ENCODE assay signal across 1 cellular context in the genomic region with DNA sequence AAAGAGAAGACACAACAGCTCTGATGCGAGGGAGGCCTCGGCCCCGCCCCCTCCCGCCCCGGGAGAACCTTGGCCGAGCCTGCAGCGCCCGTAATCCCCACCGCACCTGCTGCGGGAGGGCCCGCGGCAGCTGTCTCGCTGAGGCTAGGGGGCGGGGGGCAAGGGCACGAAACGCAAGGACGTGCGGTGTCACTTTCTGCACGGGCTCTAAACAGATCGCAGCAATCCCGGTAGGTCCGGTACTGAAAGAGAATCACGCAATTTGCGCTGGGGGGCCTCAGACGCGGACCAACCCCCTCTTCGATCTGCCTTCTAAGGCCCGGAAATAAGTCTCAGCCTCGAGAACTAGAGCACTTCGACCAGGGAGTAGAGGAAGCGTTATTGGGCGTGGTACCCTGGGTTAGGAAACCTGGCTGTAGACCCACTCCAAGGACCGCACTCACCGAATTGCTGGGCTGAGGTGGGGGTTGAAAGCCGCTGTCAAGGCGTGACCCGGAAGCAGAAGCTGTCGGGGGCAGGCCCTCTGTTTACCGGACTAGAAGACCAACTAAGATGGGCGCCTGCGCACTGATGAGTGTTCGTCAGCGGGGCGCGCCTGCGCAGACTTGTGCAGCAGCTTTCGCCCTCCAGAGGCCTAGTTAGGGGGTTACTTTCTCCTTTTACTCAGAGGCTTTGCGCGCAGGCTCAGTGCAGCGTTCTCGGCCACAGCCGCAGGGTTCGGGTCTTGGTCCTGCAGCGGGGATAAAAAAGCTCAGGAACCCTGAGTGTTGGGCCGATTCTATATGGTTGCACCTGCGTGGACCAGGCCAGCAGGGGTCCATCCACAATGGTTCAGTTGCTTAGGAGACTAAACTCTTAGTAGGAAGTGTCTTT.
A peak's percentile ranks its signal among the peaks of the same experiment; 100 is the strongest.
TF ChIP-seq lines count a peak whose summit lies in the region.

A gene with protein sequence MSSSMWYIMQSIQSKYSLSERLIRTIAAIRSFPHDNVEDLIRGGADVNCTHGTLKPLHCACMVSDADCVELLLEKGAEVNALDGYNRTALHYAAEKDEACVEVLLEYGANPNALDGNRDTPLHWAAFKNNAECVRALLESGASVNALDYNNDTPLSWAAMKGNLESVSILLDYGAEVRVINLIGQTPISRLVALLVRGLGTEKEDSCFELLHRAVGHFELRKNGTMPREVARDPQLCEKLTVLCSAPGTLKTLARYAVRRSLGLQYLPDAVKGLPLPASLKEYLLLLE (minus strand): TSS at position 500 of the 873 bp plus-strand sequence. CDS start 4,019 bp downstream, outside the sequence.

TF ChIP-seq in HepG2, 621 proteins besides CTCF, POLR2A, EP300 and RAD21 (continued from another document and continues in another):
- no peak for TF ChIP-seq ZBTB33 (CRISPR knock-in tag; IDR thresholded peaks at IDR 0.05)
- TF ChIP-seq, protein P1, sequence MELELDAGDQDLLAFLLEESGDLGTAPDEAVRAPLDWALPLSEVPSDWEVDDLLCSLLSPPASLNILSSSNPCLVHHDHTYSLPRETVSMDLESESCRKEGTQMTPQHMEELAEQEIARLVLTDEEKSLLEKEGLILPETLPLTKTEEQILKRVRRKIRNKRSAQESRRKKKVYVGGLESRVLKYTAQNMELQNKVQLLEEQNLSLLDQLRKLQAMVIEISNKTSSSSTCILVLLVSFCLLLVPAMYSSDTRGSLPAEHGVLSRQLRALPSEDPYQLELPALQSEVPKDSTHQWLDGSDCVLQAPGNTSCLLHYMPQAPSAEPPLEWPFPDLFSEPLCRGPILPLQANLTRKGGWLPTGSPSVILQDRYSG (CRISPR knock-in tag; IDR thresholded peaks at IDR 0.05) = no peak
- TF ChIP-seq ZNF232 (CRISPR knock-in tag; IDR thresholded peaks at IDR 0.05; ENCODE audit: borderline replicate concordance) = 0 out of 2 replicates have a peak, but pooled peaks have one; percentile 3
- TF ChIP-seq ZBED4 (CRISPR knock-in tag; IDR thresholded peaks at IDR 0.05; ENCODE audit: borderline replicate concordance) = peak; percentile 82; the same call in 1 of the 2 replicates
- 0 out of 2 replicates have a peak, but pooled peaks have one; percentile 14 for TF ChIP-seq SOX5 (CRISPR knock-in tag; IDR thresholded peaks at IDR 0.05; ENCODE audit: borderline replicate concordance)
- TF ChIP-seq HDAC1 (CRISPR knock-in tag; IDR thresholded peaks at IDR 0.05) = peak; percentile 91
- peak; percentile 48; the same call in 1 of the 2 replicates for TF ChIP-seq HCFC1 (IDR thresholded peaks at IDR 0.05; ENCODE audit: low read depth, low read length)
- peak; percentile 7 for TF ChIP-seq ZNF18 (CRISPR knock-in tag; IDR thresholded peaks at IDR 0.05; ENCODE audit: insufficient replicate concordance)
- peak; percentile 37; the same call in 1 of the 2 replicates for TF ChIP-seq ZNF276 (CRISPR knock-in tag; IDR thresholded peaks at IDR 0.05; ENCODE audit: low read depth)
- TF ChIP-seq, protein P2, sequence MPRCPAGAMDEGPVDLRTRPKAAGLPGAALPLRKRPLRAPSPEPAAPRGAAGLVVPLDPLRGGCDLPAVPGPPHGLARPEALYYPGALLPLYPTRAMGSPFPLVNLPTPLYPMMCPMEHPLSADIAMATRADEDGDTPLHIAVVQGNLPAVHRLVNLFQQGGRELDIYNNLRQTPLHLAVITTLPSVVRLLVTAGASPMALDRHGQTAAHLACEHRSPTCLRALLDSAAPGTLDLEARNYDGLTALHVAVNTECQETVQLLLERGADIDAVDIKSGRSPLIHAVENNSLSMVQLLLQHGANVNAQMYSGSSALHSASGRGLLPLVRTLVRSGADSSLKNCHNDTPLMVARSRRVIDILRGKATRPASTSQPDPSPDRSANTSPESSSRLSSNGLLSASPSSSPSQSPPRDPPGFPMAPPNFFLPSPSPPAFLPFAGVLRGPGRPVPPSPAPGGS (CRISPR knock-in tag; IDR thresholded peaks at IDR 0.05) = peak; percentile 58; the same call in 1 of the 2 replicates
- TF ChIP-seq PHB2 (IDR thresholded peaks at IDR 0.05; ENCODE audit: partially characterized antibody) = no peak
- 0 out of 2 replicates have a peak, but pooled peaks have one; percentile 8 for TF ChIP-seq MNT (IDR thresholded peaks at IDR 0.05)
- TF ChIP-seq MED8 (CRISPR knock-in tag; IDR thresholded peaks at IDR 0.05; ENCODE audit: insufficient replicate concordance) = peak; percentile 25
- TF ChIP-seq RFXAP (CRISPR knock-in tag; IDR thresholded peaks at IDR 0.05; ENCODE audit: borderline replicate concordance) = 0 out of 2 replicates have a peak, but pooled peaks have one; percentile 26
- no peak for TF ChIP-seq TP53 (CRISPR knock-in tag; conservative IDR thresholded peaks at IDR 0.05)
- no peak for TF ChIP-seq HNF4A (CRISPR knock-in tag; IDR thresholded peaks at IDR 0.05)
- TF ChIP-seq HIVEP1 (CRISPR knock-in tag; IDR thresholded peaks at IDR 0.05) = peak; percentile 67; the same call in 1 of the 2 replicates
- peak; percentile 68; the same call in 1 of the 2 replicates for TF ChIP-seq ZNF816 (CRISPR knock-in tag; IDR thresholded peaks at IDR 0.05; ENCODE audit: borderline replicate concordance)
- 0 out of 2 replicates have a peak, but pooled peaks have one; percentile 23 for TF ChIP-seq ZSCAN22 (CRISPR knock-in tag; IDR thresholded peaks at IDR 0.05)
- TF ChIP-seq YEATS2 (CRISPR knock-in tag; IDR thresholded peaks at IDR 0.05; ENCODE audit: borderline replicate concordance) = peak; percentile 84; the same call in 1 of the 2 replicates
- 0 out of 2 replicates have a peak, but pooled peaks have one; percentile 27 for TF ChIP-seq FOSL2 (CRISPR knock-in tag; IDR thresholded peaks at IDR 0.05)
- no peak for TF ChIP-seq RXRB (CRISPR knock-in tag; IDR thresholded peaks at IDR 0.05; ENCODE audit: borderline replicate concordance)
- TF ChIP-seq, protein P3, sequence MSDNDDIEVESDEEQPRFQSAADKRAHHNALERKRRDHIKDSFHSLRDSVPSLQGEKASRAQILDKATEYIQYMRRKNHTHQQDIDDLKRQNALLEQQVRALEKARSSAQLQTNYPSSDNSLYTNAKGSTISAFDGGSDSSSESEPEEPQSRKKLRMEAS (IDR thresholded peaks at IDR 0.05) = peak; percentile 67
- no peak for TF ChIP-seq BCLAF1 (IDR thresholded peaks at IDR 0.05)
- 0 out of 2 replicates have a peak, but pooled peaks have one; percentile 47 for TF ChIP-seq ZNF747 (CRISPR knock-in tag; IDR thresholded peaks at IDR 0.05; ENCODE audit: borderline replicate concordance)
- TF ChIP-seq ZNF501 (CRISPR knock-in tag; IDR thresholded peaks at IDR 0.05) = peak; percentile 85; the same call in 1 of the 2 replicates
- TF ChIP-seq TGIF2 (CRISPR knock-in tag; IDR thresholded peaks at IDR 0.05) = peak; percentile 98
- TF ChIP-seq ZNF484 (CRISPR knock-in tag; IDR thresholded peaks at IDR 0.05; ENCODE audit: borderline replicate concordance, low read depth) = no peak
- peak; percentile 37; the same call in 1 of the 2 replicates for TF ChIP-seq ZNF263 (CRISPR knock-in tag; IDR thresholded peaks at IDR 0.05)
- peak; percentile 87 for TF ChIP-seq ELF1 (CRISPR knock-in tag; IDR thresholded peaks at IDR 0.05)
- peak; percentile 63 for TF ChIP-seq YY1 (IDR thresholded peaks at IDR 0.05; ENCODE audit: insufficient read depth, insufficient replicate concordance, low read depth, low read length)
- TF ChIP-seq ZNF543 (CRISPR knock-in tag; IDR thresholded peaks at IDR 0.05) = peak; percentile 89; the same call in 1 of the 2 replicates
- no peak for TF ChIP-seq HDAC6 (IDR thresholded peaks at IDR 0.05; ENCODE audit: low read depth, low read length)
